ENCODE assay signal across 20 cellular contexts in genomic region chr9:134830126-134830525, GRCh38. TPM values are rescaled to one million over a fixed set of nuclear protein-coding genes. Genes with fewer than 3 reads are reported as not detected.
DNase-seq lines count a peak whose midpoint lies in the region; TF ChIP-seq lines count a peak whose summit lies in the region.
"Had no signal": no experiment of that assay in that cellular context is flagged by ENCODE, and none has a peak within 500 bp of the region (broad histone marks: within the 10 kb centered on the region; RNA-seq: fewer than 3 reads in every experiment).

No MANE protein-coding gene starts in this region.

- intact Hi-C loops in dorsolateral prefrontal cortex (cut with DNase I), result no loop called here

- peak; percentile 61 for DNase-seq in NCI-H1694 treated with DMSO at 0.1 percent for 48 hours (lab: John Stamatoyannopoulos, UW)
- peak; percentile 59 for DNase-seq in NCI-H82 treated with DMSO at 0.1 percent for 48 hours (lab: John Stamatoyannopoulos, UW; ENCODE audit: unreplicated experiment)
- DNase-seq in dorsolateral prefrontal cortex, result peak; percentile 37 to 86 (median 70)
- DNase-seq in superior temporal gyrus (ENCODE audit: extremely low spot score), result peak; percentile 22
- no peak for DNase-seq in HuH-7 (ENCODE audit: low spot score)
- no peak for DNase-seq in NCI-H2081 treated with DMSO at 0.1 percent for 48 hours (lab: John Stamatoyannopoulos, UW)
- no peak for DNase-seq in AG08396 (ENCODE audit: low spot score)
- DNase-seq: COR-L47; DMS153; GF-D8; GM23248; NCI-H1105; NCI-H345; NCI-H526 treated with DMSO at 0.1 percent for 48 hours; NK-92 treated with Interleukin-12 subunit alpha and Interleukin-12 subunit beta, amount 100 ng/mL, for 24 hours; Peyer's patch; SW 1271 had no signal

- no peaks in the 10 kb centered on the region for H3K27me3 ChIP-seq in dorsolateral prefrontal cortex
- H3K27me3 ChIP-seq: Peyer's patch had no signal

- H3K27ac ChIP-seq in dorsolateral prefrontal cortex, result peak overlapping the region in 8 of 59 donors; percentile 3 to 84 (median 37)
- H3K27ac ChIP-seq: GM23248, Peyer's patch had no signal

- no peak overlapping the region for H3K4me3 ChIP-seq in dorsolateral prefrontal cortex
- H3K4me3 ChIP-seq: GM23248, Peyer's patch had no signal

- TF ChIP-seq CTCF in dorsolateral prefrontal cortex (IDR thresholded peaks at IDR 0.05 in 54 of 56, conservative IDR thresholded peaks at IDR 0.05 in 2 of 56; ENCODE audit: low read depth in 1 of 56, partially characterized antibody in 56 of 56), result no peak

RNA-seq across cellular contexts. Expression of gene FCN2, which starts 50.5 kb away (rescaled TPM):
- 1 to 10 TPM in 1 of 120 experiments, under 1 TPM in 10, not detected in 109; 0.50 to 2.7 (median 0.63) TPM for total RNA-seq in dorsolateral prefrontal cortex
- total RNA-seq: B cell, Daoy, GM23248, Peyer's patch, Right ventricle myocardium inferior had no signal

Comparison
In these comparisons a context has a peak if more than half of its experiments do, and no peak if none do; other contexts are left out.
1. DNase-seq: peak in NCI-H1694 treated with DMSO at 0.1 percent for 48 hours (single experiment), NCI-H82 treated with DMSO at 0.1 percent for 48 hours (single experiment), dorsolateral prefrontal cortex (10 of 10) and superior temporal gyrus (single experiment); none in HuH-7 (single experiment), NCI-H2081 treated with DMSO at 0.1 percent for 48 hours (single experiment) and AG08396 (single experiment).